ENCODE assay signal across 1 cellular context in the genomic region with DNA sequence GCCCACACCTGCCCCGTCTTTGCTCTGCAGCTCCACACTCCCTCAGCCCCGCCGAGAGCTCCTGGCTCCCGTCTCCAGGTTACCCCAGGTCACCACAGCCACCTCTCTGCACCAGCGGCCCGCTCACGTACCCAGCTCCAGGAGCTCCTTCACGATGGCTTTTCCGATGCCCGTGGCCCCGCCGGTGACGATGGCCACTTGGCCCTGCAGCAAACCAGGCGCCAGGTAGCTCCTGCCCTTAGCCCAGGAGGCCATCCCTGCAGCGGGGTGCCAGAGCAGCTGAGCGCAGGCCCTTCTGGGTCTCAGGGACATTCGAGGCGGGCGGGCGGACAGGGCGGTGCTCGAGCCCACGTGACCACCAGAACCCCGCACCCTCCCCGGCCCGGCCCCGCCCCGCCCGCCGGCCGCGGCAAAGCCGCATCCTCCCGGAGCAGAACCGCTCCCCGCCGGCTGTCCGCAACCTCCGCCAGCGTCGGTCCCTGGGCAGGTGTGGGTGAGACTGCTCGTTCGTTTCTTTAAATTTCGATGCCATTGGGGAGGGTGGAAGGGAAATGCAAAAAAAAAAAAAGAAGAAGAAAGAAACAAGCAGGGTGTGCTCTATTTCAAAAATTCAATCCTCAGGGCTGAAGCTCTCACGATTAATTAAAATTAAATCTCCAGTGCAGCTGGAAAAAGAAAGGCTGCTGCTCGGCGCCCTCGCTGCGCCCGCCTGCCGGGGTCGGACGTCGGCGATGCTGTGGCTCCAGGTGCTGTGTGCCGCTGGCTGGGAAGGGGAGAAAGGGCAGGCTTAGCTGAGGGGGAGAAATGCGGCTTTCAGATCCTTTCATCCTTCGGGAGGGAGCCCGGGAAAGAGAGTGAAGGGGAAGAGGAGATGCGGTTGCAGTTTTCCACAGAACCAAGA.
TF ChIP-seq lines count a peak whose summit lies in the region.

A gene (minus strand): TSS at position 323 of the 901 bp plus-strand sequence. CDS start 68 bp downstream, at position 255.
A gene with protein sequence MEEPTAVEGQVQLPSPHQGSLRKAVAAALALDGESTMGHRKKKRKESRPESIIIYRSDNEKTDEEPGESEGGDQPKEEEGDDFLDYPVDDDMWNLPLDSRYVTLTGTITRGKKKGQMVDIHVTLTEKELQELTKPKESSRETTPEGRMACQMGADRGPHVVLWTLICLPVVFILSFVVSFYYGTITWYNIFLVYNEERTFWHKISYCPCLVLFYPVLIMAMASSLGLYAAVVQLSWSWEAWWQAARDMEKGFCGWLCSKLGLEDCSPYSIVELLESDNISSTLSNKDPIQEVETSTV (plus strand): TSS at position 433 of the 901 bp plus-strand sequence. CDS start 14,045 bp downstream, outside the sequence.

TF ChIP-seq in HepG2, 621 proteins besides CTCF, POLR2A, EP300 and RAD21 (continues in another document):
- TF ChIP-seq, protein P1, sequence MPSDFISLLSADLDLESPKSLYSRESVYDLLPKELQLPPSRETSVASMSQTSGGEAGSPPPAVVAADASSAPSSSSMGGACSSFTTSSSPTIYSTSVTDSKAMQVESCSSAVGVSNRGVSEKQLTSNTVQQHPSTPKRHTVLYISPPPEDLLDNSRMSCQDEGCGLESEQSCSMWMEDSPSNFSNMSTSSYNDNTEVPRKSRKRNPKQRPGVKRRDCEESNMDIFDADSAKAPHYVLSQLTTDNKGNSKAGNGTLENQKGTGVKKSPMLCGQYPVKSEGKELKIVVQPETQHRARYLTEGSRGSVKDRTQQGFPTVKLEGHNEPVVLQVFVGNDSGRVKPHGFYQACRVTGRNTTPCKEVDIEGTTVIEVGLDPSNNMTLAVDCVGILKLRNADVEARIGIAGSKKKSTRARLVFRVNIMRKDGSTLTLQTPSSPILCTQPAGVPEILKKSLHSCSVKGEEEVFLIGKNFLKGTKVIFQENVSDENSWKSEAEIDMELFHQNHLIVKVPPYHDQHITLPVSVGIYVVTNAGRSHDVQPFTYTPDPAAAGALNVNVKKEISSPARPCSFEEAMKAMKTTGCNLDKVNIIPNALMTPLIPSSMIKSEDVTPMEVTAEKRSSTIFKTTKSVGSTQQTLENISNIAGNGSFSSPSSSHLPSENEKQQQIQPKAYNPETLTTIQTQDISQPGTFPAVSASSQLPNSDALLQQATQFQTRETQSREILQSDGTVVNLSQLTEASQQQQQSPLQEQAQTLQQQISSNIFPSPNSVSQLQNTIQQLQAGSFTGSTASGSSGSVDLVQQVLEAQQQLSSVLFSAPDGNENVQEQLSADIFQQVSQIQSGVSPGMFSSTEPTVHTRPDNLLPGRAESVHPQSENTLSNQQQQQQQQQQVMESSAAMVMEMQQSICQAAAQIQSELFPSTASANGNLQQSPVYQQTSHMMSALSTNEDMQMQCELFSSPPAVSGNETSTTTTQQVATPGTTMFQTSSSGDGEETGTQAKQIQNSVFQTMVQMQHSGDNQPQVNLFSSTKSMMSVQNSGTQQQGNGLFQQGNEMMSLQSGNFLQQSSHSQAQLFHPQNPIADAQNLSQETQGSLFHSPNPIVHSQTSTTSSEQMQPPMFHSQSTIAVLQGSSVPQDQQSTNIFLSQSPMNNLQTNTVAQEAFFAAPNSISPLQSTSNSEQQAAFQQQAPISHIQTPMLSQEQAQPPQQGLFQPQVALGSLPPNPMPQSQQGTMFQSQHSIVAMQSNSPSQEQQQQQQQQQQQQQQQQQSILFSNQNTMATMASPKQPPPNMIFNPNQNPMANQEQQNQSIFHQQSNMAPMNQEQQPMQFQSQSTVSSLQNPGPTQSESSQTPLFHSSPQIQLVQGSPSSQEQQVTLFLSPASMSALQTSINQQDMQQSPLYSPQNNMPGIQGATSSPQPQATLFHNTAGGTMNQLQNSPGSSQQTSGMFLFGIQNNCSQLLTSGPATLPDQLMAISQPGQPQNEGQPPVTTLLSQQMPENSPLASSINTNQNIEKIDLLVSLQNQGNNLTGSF (CRISPR knock-in tag; IDR thresholded peaks at IDR 0.05) = peak; percentile 88
- TF ChIP-seq GABPA (IDR thresholded peaks at IDR 0.05; ENCODE audit: low read depth, low read length) (no peak), GABPA (CRISPR knock-in tag; IDR thresholded peaks at IDR 0.05; ENCODE audit: low read depth) (no peak), FOSL2 (CRISPR knock-in tag; IDR thresholded peaks at IDR 0.05) (peak; percentile 51), SCMH1 (CRISPR knock-in tag; IDR thresholded peaks at IDR 0.05; ENCODE audit: borderline replicate concordance) (no peak), ARID2 (CRISPR knock-in tag; IDR thresholded peaks at IDR 0.05; ENCODE audit: borderline replicate concordance) (peak; percentile 94), NFKBIZ (CRISPR knock-in tag; IDR thresholded peaks at IDR 0.05) (peak; percentile 65; the same call in 1 of the 2 replicates), ZNF891 (CRISPR knock-in tag; IDR thresholded peaks at IDR 0.05) (peak; percentile 97), HOXD1 (CRISPR knock-in tag; IDR thresholded peaks at IDR 0.05) (peak; percentile 85; the same call in 1 of the 2 replicates), ZBTB8A (CRISPR knock-in tag; IDR thresholded peaks at IDR 0.05; ENCODE audit: borderline replicate concordance, low read depth) (peak; percentile 25; the same call in 1 of the 2 replicates), NFE2L2 (IDR thresholded peaks at IDR 0.05; ENCODE audit: low read length) (no peak), ZNF138 (CRISPR knock-in tag; IDR thresholded peaks at IDR 0.05; ENCODE audit: low read depth) (peak; percentile 89), TCF7L2 (IDR thresholded peaks at IDR 0.05; ENCODE audit: low read depth, low read length) (no peak), ZNF557 (CRISPR knock-in tag; IDR thresholded peaks at IDR 0.05) (no peak), ASH2L (IDR thresholded peaks at IDR 0.05; ENCODE audit: insufficient read length, low read depth, low read length) (peak; percentile 94), RXRA (CRISPR knock-in tag; IDR thresholded peaks at IDR 0.05) (peak; percentile 97), ARNTL (CRISPR knock-in tag; IDR thresholded peaks at IDR 0.05) (peak; percentile 91), IKZF1 (IDR thresholded peaks at IDR 0.05) (no peak), ZNF614 (CRISPR knock-in tag; IDR thresholded peaks at IDR 0.05; ENCODE audit: borderline replicate concordance) (peak; percentile 82; the same call in 1 of the 2 replicates), BCL6 (CRISPR knock-in tag; IDR thresholded peaks at IDR 0.05) (peak; percentile 70; the same call in 1 of the 2 replicates), DPF2 (CRISPR knock-in tag; IDR thresholded peaks at IDR 0.05; ENCODE audit: borderline replicate concordance, low read depth) (peak; percentile 73; the same call in 1 of the 2 replicates), DMAP1 (CRISPR knock-in tag; IDR thresholded peaks at IDR 0.05) (peak; percentile 92), NCOR1 (IDR thresholded peaks at IDR 0.05; ENCODE audit: borderline replicate concordance, low read length) (no peak; the same call in 1 of the 2 replicates), ETV5 (CRISPR knock-in tag; IDR thresholded peaks at IDR 0.05; ENCODE audit: borderline replicate concordance) (0 out of 2 replicates have a peak, but pooled peaks have one; percentile 37), ZNF12 (CRISPR knock-in tag; IDR thresholded peaks at IDR 0.05) (peak; percentile 71), ZNF317 (CRISPR knock-in tag; IDR thresholded peaks at IDR 0.05) (peak; percentile 79), XRCC5 (optimal IDR thresholded peaks at IDR 0.05; ENCODE audit: low read length) (peak; percentile 82), NFIC (IDR thresholded peaks at IDR 0.05; ENCODE audit: low read length) (no peak), FOXK2 (IDR thresholded peaks at IDR 0.05) (no peak), MYNN (CRISPR knock-in tag; IDR thresholded peaks at IDR 0.05; ENCODE audit: low read depth) (0 out of 2 replicates have a peak, but pooled peaks have one; percentile 62), SP5 (CRISPR knock-in tag; IDR thresholded peaks at IDR 0.05; ENCODE audit: borderline replicate concordance, low read depth) (peak; percentile 87), ZC3H4 (CRISPR knock-in tag; IDR thresholded peaks at IDR 0.05; ENCODE audit: borderline replicate concordance) (no peak)
- TF ChIP-seq, protein P2, sequence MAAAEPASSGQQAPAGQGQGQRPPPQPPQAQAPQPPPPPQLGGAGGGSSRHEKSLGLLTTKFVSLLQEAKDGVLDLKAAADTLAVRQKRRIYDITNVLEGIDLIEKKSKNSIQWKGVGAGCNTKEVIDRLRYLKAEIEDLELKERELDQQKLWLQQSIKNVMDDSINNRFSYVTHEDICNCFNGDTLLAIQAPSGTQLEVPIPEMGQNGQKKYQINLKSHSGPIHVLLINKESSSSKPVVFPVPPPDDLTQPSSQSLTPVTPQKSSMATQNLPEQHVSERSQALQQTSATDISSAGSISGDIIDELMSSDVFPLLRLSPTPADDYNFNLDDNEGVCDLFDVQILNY (CRISPR knock-in tag; conservative IDR thresholded peaks at IDR 0.05) = no peak
- TF ChIP-seq, protein P3, sequence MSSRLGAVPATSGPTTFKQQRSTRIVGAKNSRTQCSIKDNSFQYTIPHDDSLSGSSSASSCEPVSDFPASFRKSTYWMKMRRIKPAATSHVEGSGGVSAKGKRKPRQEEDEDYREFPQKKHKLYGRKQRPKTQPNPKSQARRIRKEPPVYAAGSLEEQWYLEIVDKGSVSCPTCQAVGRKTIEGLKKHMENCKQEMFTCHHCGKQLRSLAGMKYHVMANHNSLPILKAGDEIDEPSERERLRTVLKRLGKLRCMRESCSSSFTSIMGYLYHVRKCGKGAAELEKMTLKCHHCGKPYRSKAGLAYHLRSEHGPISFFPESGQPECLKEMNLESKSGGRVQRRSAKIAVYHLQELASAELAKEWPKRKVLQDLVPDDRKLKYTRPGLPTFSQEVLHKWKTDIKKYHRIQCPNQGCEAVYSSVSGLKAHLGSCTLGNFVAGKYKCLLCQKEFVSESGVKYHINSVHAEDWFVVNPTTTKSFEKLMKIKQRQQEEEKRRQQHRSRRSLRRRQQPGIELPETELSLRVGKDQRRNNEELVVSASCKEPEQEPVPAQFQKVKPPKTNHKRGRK (CRISPR knock-in tag; IDR thresholded peaks at IDR 0.05) = peak; percentile 84
- TF ChIP-seq, protein P4, sequence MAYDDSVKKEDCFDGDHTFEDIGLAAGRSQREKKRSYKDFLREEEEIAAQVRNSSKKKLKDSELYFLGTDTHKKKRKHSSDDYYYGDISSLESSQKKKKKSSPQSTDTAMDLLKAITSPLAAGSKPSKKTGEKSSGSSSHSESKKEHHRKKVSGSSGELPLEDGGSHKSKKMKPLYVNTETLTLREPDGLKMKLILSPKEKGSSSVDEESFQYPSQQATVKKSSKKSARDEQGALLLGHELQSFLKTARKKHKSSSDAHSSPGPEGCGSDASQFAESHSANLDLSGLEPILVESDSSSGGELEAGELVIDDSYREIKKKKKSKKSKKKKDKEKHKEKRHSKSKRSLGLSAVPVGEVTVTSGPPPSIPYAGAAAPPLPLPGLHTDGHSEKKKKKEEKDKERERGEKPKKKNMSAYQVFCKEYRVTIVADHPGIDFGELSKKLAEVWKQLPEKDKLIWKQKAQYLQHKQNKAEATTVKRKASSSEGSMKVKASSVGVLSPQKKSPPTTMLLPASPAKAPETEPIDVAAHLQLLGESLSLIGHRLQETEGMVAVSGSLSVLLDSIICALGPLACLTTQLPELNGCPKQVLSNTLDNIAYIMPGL (CRISPR knock-in tag; IDR thresholded peaks at IDR 0.05; ENCODE audit: borderline replicate concordance in 1 of 2, low read depth in 1 of 2) = peak; percentile 89 to 95
- TF ChIP-seq, protein P5, sequence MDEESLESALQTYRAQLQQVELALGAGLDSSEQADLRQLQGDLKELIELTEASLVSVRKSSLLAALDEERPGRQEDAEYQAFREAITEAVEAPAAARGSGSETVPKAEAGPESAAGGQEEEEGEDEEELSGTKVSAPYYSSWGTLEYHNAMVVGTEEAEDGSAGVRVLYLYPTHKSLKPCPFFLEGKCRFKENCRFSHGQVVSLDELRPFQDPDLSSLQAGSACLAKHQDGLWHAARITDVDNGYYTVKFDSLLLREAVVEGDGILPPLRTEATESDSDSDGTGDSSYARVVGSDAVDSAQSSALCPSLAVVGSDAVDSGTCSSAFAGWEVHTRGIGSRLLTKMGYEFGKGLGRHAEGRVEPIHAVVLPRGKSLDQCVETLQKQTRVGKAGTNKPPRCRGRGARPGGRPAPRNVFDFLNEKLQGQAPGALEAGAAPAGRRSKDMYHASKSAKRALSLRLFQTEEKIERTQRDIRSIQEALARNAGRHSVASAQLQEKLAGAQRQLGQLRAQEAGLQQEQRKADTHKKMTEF (CRISPR knock-in tag; IDR thresholded peaks at IDR 0.05) = peak; percentile 89; the same call in 1 of the 2 replicates
- TF ChIP-seq, protein P6, sequence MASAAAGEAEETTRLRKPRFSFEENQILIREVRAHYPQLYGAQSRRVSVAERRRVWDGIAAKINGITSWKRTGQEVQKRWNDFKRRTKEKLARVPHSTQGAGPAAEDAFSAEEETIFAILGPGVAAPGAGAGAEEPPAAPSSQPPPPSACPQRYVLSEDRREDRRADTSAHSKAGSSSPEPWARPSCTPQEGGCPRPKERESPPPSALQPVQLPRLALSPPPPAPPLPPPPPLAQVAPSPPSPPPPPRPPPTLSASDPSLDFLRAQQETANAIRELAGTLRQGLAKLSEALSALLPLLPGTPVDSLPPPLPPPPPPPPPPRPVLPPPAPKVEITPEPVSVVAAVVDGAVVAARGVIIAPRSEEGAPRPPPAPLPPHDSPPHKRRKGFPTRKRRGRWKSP (CRISPR knock-in tag; IDR thresholded peaks at IDR 0.05) = peak; percentile 88
- TF ChIP-seq, protein P7, sequence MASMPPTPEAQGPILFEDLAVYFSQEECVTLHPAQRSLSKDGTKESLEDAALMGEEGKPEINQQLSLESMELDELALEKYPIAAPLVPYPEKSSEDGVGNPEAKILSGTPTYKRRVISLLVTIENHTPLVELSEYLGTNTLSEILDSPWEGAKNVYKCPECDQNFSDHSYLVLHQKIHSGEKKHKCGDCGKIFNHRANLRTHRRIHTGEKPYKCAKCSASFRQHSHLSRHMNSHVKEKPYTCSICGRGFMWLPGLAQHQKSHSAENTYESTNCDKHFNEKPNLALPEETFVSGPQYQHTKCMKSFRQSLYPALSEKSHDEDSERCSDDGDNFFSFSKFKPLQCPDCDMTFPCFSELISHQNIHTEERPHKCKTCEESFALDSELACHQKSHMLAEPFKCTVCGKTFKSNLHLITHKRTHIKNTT (CRISPR knock-in tag; IDR thresholded peaks at IDR 0.05) = no peak
